ENCODE assay signal across 26 cellular contexts in genomic region chr19:33668968-33669367, GRCh38. TPM values are rescaled to one million over a fixed set of nuclear protein-coding genes. Genes with fewer than 3 reads are reported as not detected.
"Had no signal": no experiment of that assay in that cellular context is flagged by ENCODE, and none has a peak within 500 bp of the region (broad histone marks: within the 10 kb centered on the region; RNA-seq: fewer than 3 reads in every experiment).

No MANE protein-coding gene starts in this region.

- H3K4me3 Mint-ChIP-seq: activated CD4-positive, alpha-beta memory T cell treated with anti-CD3 and anti-CD28 coated beads for 36 hours; activated CD4-positive, alpha-beta T cell treated with anti-CD3 and anti-CD28 coated beads, Interleukin-2, amount 10 ng/mL, durations not matched to agents 7 days and 5 days; activated naive CD8-positive, alpha-beta T cell treated with anti-CD3 and anti-CD28 coated beads, Interleukin-2, amount 10 ng/mL, durations not matched to agents 7 days and 5 days; activated T-cell treated with anti-CD3 and anti-CD28 coated beads, Interleukin-2, amount 50 U/mL, for 4 hours; activated T-helper 17 cell treated with anti-CD3 and anti-CD28 coated beads, Interleukin-2, amount 50 U/mL, for 72 hours; T-cell had no signal

- H3K4me1 Mint-ChIP-seq: activated CD4-positive, alpha-beta T cell treated with anti-CD3 and anti-CD28 coated beads, Interleukin-2, amount 10 ng/mL, durations not matched to agents 7 days and 5 days; activated naive CD8-positive, alpha-beta T cell treated with anti-CD3 and anti-CD28 coated beads, Interleukin-2, amount 10 ng/mL, durations not matched to agents 7 days and 5 days; activated T-helper 17 cell treated with anti-CD3 and anti-CD28 coated beads, Interleukin-2, amount 50 U/mL, for 72 hours; T-cell had no signal

- ATAC-seq: activated T-cell treated with anti-CD3 and anti-CD28 coated beads, Interleukin-2, amount 50 U/mL, for 4 hours; activated T-helper 17 cell treated with anti-CD3 and anti-CD28 coated beads, Interleukin-2, amount 50 U/mL, for 72 hours; Panc1; Right ventricle myocardium inferior; T-cell had no signal

- H3K27ac ChIP-seq: adrenal gland, SK-N-MC had no signal

- DNase-seq: activated CD4-positive, alpha-beta memory T cell treated with anti-CD3 and anti-CD28 coated beads for 36 hours; activated CD4-positive, alpha-beta T cell treated with anti-CD3 and anti-CD28 coated beads, Interleukin-2, amount 10 ng/mL, durations not matched to agents 7 days and 5 days; activated CD4-positive, CD25-positive, alpha-beta regulatory T cell; activated naive CD4-positive, alpha-beta T cell treated with anti-CD3 and anti-CD28 coated beads, Interleukin-2, amount 50 U/mL, for 16 hours; activated naive CD8-positive, alpha-beta T cell treated with anti-CD3 and anti-CD28 coated beads, Interleukin-2, amount 10 ng/mL, durations not matched to agents 7 days and 5 days; activated T-cell treated with anti-CD3 and anti-CD28 coated beads, Interleukin-2, amount 50 U/mL, for 4 hours; MG63; MV-4-11; NCI-H1105; NCI-H1436; NCI-H1694 treated with DMSO at 0.1 percent for 48 hours; NCI-H2081; NCI-H510A treated with DMSO at 0.1 percent for 48 hours; NCI-H69; NK-92 treated with Interleukin-12 subunit alpha and Interleukin-12 subunit beta, amount 100 ng/mL, for 24 hours; OCI-M1; RPMI8226; T-cell; T-helper 2 cell; T1000 had no signal

- H3K9me3 ChIP-seq: adrenal gland, MG63 had no signal

- H3K9me3 Mint-ChIP-seq: activated CD4-positive, alpha-beta memory T cell treated with anti-CD3 and anti-CD28 coated beads for 36 hours; activated CD4-positive, alpha-beta T cell treated with anti-CD3 and anti-CD28 coated beads, Interleukin-2, amount 10 ng/mL, durations not matched to agents 7 days and 5 days; activated naive CD8-positive, alpha-beta T cell treated with anti-CD3 and anti-CD28 coated beads, Interleukin-2, amount 10 ng/mL, durations not matched to agents 7 days and 5 days; activated T-cell treated with anti-CD3 and anti-CD28 coated beads, Interleukin-2, amount 50 U/mL, for 4 hours; activated T-helper 17 cell treated with anti-CD3 and anti-CD28 coated beads, Interleukin-2, amount 50 U/mL, for 72 hours; T-cell had no signal

- H3K27ac Mint-ChIP-seq: activated CD4-positive, alpha-beta memory T cell treated with anti-CD3 and anti-CD28 coated beads for 36 hours; activated CD4-positive, alpha-beta T cell treated with anti-CD3 and anti-CD28 coated beads, Interleukin-2, amount 10 ng/mL, durations not matched to agents 7 days and 5 days; activated naive CD8-positive, alpha-beta T cell treated with anti-CD3 and anti-CD28 coated beads, Interleukin-2, amount 10 ng/mL, durations not matched to agents 7 days and 5 days; activated T-helper 17 cell treated with anti-CD3 and anti-CD28 coated beads, Interleukin-2, amount 50 U/mL, for 72 hours; T-cell had no signal

- H3K36me3 Mint-ChIP-seq: activated CD4-positive, alpha-beta memory T cell treated with anti-CD3 and anti-CD28 coated beads for 36 hours; activated naive CD8-positive, alpha-beta T cell treated with anti-CD3 and anti-CD28 coated beads, Interleukin-2, amount 10 ng/mL, durations not matched to agents 7 days and 5 days; T-cell had no signal

- H3K27me3 Mint-ChIP-seq: activated CD4-positive, alpha-beta T cell treated with anti-CD3 and anti-CD28 coated beads, Interleukin-2, amount 10 ng/mL, durations not matched to agents 7 days and 5 days had no signal

- H3K4me1 ChIP-seq: adrenal gland had no signal

- H3K27me3 ChIP-seq: adrenal gland had no signal

- H3K4me3 ChIP-seq: adrenal gland, MG63, SK-N-MC had no signal

- H3K36me3 ChIP-seq: adrenal gland, MG63 had no signal

RNA-seq across cellular contexts. Expression of gene CHST8, which starts 47.2 kb away (rescaled TPM):
- total RNA-seq: activated CD4-positive, alpha-beta memory T cell treated with anti-CD3 and anti-CD28 coated beads for 36 hours; activated CD4-positive, alpha-beta T cell treated with anti-CD3 and anti-CD28 coated beads, Interleukin-2, amount 10 ng/mL, durations not matched to agents 7 days and 5 days; activated CD8-positive, alpha-beta memory T cell treated with anti-CD3 and anti-CD28 coated beads for 36 hours; activated naive CD8-positive, alpha-beta T cell treated with anti-CD3 and anti-CD28 coated beads, Interleukin-2, amount 10 ng/mL, durations not matched to agents 7 days and 5 days; activated T-cell treated with anti-CD3 and anti-CD28 coated beads, Interleukin-2, amount 50 U/mL, for 4 hours; activated T-helper 17 cell treated with anti-CD3 and anti-CD28 coated beads, Interleukin-2, amount 50 U/mL, for 72 hours; T-cell had no signal
